ENCODE assay signal across 8 cellular contexts in the genomic region with DNA sequence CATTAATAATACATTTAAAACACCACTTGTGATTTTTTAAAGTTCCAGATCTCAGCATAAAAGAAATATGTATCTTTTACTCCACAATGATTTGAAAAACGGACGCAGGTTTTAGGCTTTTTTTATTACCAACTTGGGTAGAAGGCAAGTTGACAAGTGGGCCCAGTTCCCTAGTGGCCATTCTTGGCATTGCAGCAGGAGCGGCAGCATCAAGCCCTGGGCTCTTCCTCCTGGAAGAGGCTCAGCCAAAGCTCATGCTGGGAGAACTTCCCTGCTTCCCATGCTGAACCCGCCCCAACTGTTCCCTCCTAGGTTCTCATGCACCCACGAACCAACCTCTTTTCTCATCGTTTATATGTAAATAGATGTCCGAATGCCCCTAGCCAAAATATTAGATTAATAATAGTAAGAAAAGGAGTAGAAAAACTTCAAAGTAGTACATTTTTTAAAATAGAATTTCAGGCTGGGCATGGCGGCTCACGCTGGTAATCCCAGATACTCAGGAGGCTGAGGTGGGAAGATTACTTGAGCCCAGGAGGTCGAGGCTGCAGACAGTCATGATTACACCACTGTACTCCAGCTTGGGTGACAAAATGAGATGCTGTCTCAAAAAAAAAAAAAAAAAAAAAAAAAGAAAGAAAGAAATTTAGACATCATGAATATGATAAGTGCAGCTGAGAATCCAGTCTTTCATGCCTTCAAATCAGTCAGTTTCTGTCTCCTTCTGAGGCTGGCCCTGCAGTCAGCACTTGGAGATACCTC. TPM values are rescaled to one million over a fixed set of nuclear protein-coding genes. Genes with fewer than 3 reads are reported as not detected.
A peak's percentile ranks its signal among the peaks of the same experiment; 100 is the strongest.
DNase-seq lines count a peak whose midpoint lies in the region; ATAC-seq and TF ChIP-seq lines count a peak whose summit lies in the region.

No MANE protein-coding gene starts in this region.

- TF ChIP-seq EP300 in sigmoid colon (IDR thresholded peaks at IDR 0.05): no peak

- no peaks in the 10 kb centered on the region for H3K79me2 ChIP-seq in mesendoderm (ENCODE audit: control insufficient read depth, insufficient read depth, low read length)

- H3K4me1 ChIP-seq in mesendoderm (ENCODE audit: control insufficient read depth, low read depth, low read length): no peaks in the 10 kb centered on the region
- H3K4me1 ChIP-seq in sigmoid colon: no peaks in the 10 kb centered on the region

- no peaks in the 10 kb centered on the region for H3K27me3 ChIP-seq in GM06990 (replicated peaks; ENCODE audit: control insufficient read depth, insufficient read depth, low read length)
- no peaks in the 10 kb centered on the region for H3K27me3 ChIP-seq in brain microvascular endothelial cell (replicated peaks)
- no peaks in the 10 kb centered on the region for H3K27me3 ChIP-seq in mesendoderm (ENCODE audit: insufficient read depth, low read length, poor library complexity)
- H3K27me3 ChIP-seq in sigmoid colon: no peaks in the 10 kb centered on the region

- no peak overlapping the region for H2BK15ac ChIP-seq in mesendoderm (replicated peaks; ENCODE audit: low read depth)

- no peak overlapping the region for H3K4me2 ChIP-seq in mesendoderm (ENCODE audit: low read length)

- no peak overlapping the region for H4K8ac ChIP-seq in mesendoderm (ENCODE audit: low read depth, low read length)

- H3K9ac ChIP-seq in mesendoderm (ENCODE audit: low read length): no peak overlapping the region

- H3K4ac ChIP-seq in mesendoderm (ENCODE audit: low read depth, low read length): no peak overlapping the region

- no peak overlapping the region for H3K18ac ChIP-seq in mesendoderm (ENCODE audit: low read length)

- peak; percentile 57 for DNase-seq in GM06990 (ENCODE audit: extremely low read depth, insufficient read length)
- peak; percentile 6 to 7 for DNase-seq in SHP77 (lab: John Stamatoyannopoulos, UW)
- no peak for DNase-seq in brain microvascular endothelial cell
- DNase-seq in mesendoderm: peak; percentile 84
- no peak for DNase-seq in NCI-H345 treated with DMSO at 0.1 percent for 48 hours (lab: John Stamatoyannopoulos, UW; ENCODE audit: unreplicated experiment)
- no peak for DNase-seq in sigmoid colon

- no peak overlapping the region for H2BK120ac ChIP-seq in mesendoderm (ENCODE audit: low read depth, low read length)

- intact Hi-C loops in sigmoid colon (cut with DNase I): no loop called here

- WGBS in mesendoderm (ENCODE audit: extremely low coverage, insufficient coverage, low lambda C conversion rate): no CpG with 5 or more reads among the region's 10 CpGs
- 66 to 67% methylated on average over 10 of the region's 10 CpGs for WGBS in sigmoid colon, 2 donors

- no peak overlapping the region for H3K56ac ChIP-seq in mesendoderm (ENCODE audit: low read length)

- ATAC-seq in HG02610 (IDR thresholded peaks at IDR 0.05; ENCODE audit: unreplicated experiment) (peak; percentile 8), HG03520 (IDR thresholded peaks at IDR 0.05; ENCODE audit: unreplicated experiment) (no peak)

- TF ChIP-seq POLR2A in sigmoid colon (IDR thresholded peaks at IDR 0.05): no peak

- TF ChIP-seq CTCF in GM06990 (IDR thresholded peaks at IDR 0.05; ENCODE audit: insufficient read depth, low read length, poor library complexity, severe bottlenecking) (peak; percentile 91), brain microvascular endothelial cell (IDR thresholded peaks at IDR 0.05; ENCODE audit: low read depth, low read length, missing control alignments) (peak; percentile 89), sigmoid colon (IDR thresholded peaks at IDR 0.05) (peak in 2 of 4 experiments; percentile 8 to 21)

- no peak overlapping the region for H3K23ac ChIP-seq in mesendoderm (ENCODE audit: low read length)

- in situ Hi-C loops in brain microvascular endothelial cell (cut with HindIII; ENCODE audit: low pct_ligation_motif_present, low sequenced_read_pairs): no loop called here

- no peaks in the 10 kb centered on the region for H3K9me3 ChIP-seq in sigmoid colon

- H3K79me1 ChIP-seq in mesendoderm (ENCODE audit: low read length): no peaks in the 10 kb centered on the region

- no peak overlapping the region for H4K5ac ChIP-seq in mesendoderm (ENCODE audit: low read length)

- H3K27ac ChIP-seq in brain microvascular endothelial cell (no peak overlapping the region), mesendoderm (ENCODE audit: low read depth, low read length) (no peak overlapping the region), sigmoid colon (no peak overlapping the region)

- no peak overlapping the region for H2AK5ac ChIP-seq in mesendoderm (ENCODE audit: low read length)

- H3K36me3 ChIP-seq in GM06990 (ENCODE audit: control insufficient read depth, insufficient read depth, low read length) (no peaks in the 10 kb centered on the region), brain microvascular endothelial cell (replicated peaks) (no peaks in the 10 kb centered on the region), mesendoderm (ENCODE audit: control insufficient read depth, insufficient read depth, low read length) (no peaks in the 10 kb centered on the region), sigmoid colon (no peaks in the 10 kb centered on the region)

- H3K4me3 ChIP-seq in GM06990 (replicated peaks; ENCODE audit: low read depth, low read length) (peak overlapping the region; percentile 44), brain microvascular endothelial cell (ENCODE audit: low read depth, low read length) (no peak overlapping the region), mesendoderm (ENCODE audit: low read length) (no peak overlapping the region), sigmoid colon (no peak overlapping the region)

- H2BK5ac ChIP-seq in mesendoderm (ENCODE audit: low read length): no peak overlapping the region

RNA-seq across cellular contexts. Expression of gene MYB, which starts 18.2 kb away (rescaled TPM):
- 0.80 TPM for polyA plus RNA-seq in mesendoderm (2013, experiment 1 of 2)
- polyA plus RNA-seq in mesendoderm (2013, experiment 2 of 2): 0.66 TPM
- 1 to 10 TPM in 1 of 4 donors, under 1 TPM in 1, not detected in 2; 0.55 to 1.4 TPM for total RNA-seq in sigmoid colon
- 10 to 100 TPM; 12.0 to 27.8 (median 22.0) TPM for polyA plus RNA-seq in sigmoid colon

Comparison
In these comparisons a context has a peak if more than half of its experiments do, and no peak if none do; other contexts are left out.
1. DNase-seq: peak in GM06990 (single experiment), SHP77 (2 of 2) and mesendoderm (single experiment); none in brain microvascular endothelial cell (single experiment), NCI-H345 treated with DMSO at 0.1 percent for 48 hours (single experiment) and sigmoid colon (single experiment).